In genomic region chr1:243732627-243733026, GRCh38 we compare ENCODE assay signal across 12 cellular contexts.
DNase-seq lines count a peak whose midpoint lies in the region; ATAC-seq lines count a peak whose summit lies in the region.
"Had no signal": no experiment of that assay in that cellular context is flagged by ENCODE, and none has a peak within 500 bp of the region (broad histone marks: within the 10 kb centered on the region; RNA-seq: fewer than 3 reads in every experiment).

No MANE protein-coding gene starts in this region.

- no peaks in the 10 kb centered on the region for H3K27me3 ChIP-seq in HUES64 (ENCODE audit: insufficient read depth, low read length)
- H3K27me3 ChIP-seq: heart left ventricle, vagina had no signal

- intact Hi-C loops in Right ventricle myocardium superior (cut with DNase I), result no loop called here

- peaks cover 42% of the 10 kb centered on the region for H3K4me1 ChIP-seq in HUES64 (ENCODE audit: insufficient read depth, low read length)

- peak overlapping the region; percentile 73; the same call in 1 of the 2 replicates for H3K27ac ChIP-seq in HUES64 (ENCODE audit: low read depth, low read length)
- H3K27ac ChIP-seq: vagina had no signal

- H3K4me3 ChIP-seq in HUES64 (ENCODE audit: low read length), result no peak overlapping the region
- H3K4me3 ChIP-seq: heart left ventricle, vagina had no signal

- ATAC-seq in Right ventricle myocardium superior (ENCODE audit: poor library complexity), result no peak
- no peak for ATAC-seq in HG03025 (IDR thresholded peaks at IDR 0.05; ENCODE audit: low FRiP score, unreplicated experiment)
- ATAC-seq: heart left ventricle had no signal

- DNase-seq in DMS153 (lab: John Stamatoyannopoulos, UW) (peak; percentile 87), NCI-H2107 treated with DMSO at 0.1 percent for 48 hours (lab: John Stamatoyannopoulos, UW; ENCODE audit: unreplicated experiment) (peak; percentile 97), dermis blood vessel endothelial cell (peak; percentile 33), Right ventricle myocardium superior (no peak), OCI-M2 (lab: John Stamatoyannopoulos, UW; ENCODE audit: unreplicated experiment) (no peak), globus pallidus (ENCODE audit: low spot score) (no peak)
- DNase-seq: heart left ventricle, NCI-H526 treated with DMSO at 0.1 percent for 48 hours, RPMI8226 had no signal

- no peaks in the 10 kb centered on the region for H3K36me3 ChIP-seq in HUES64 (ENCODE audit: insufficient read depth, low read length)
- H3K36me3 ChIP-seq: heart left ventricle, vagina had no signal

- peaks cover 6% of the 10 kb centered on the region; the same call in 1 of the 2 replicates for H3K9me3 ChIP-seq in HUES64 (ENCODE audit: insufficient read depth, low read depth, low read length)
- H3K9me3 ChIP-seq: heart left ventricle, vagina had no signal

- no peak overlapping the region for H3K9ac ChIP-seq in HUES64 (ENCODE audit: low read depth, low read length)

Comparison
In these comparisons a context has a peak if more than half of its experiments do, and no peak if none do; other contexts are left out.
1. DNase-seq: peak in DMS153 (single experiment), NCI-H2107 treated with DMSO at 0.1 percent for 48 hours (single experiment) and dermis blood vessel endothelial cell (single experiment); none in Right ventricle myocardium superior (single experiment), OCI-M2 (single experiment) and globus pallidus (single experiment).